10 cellular contexts compared by ENCODE assay signal in the genomic region with DNA sequence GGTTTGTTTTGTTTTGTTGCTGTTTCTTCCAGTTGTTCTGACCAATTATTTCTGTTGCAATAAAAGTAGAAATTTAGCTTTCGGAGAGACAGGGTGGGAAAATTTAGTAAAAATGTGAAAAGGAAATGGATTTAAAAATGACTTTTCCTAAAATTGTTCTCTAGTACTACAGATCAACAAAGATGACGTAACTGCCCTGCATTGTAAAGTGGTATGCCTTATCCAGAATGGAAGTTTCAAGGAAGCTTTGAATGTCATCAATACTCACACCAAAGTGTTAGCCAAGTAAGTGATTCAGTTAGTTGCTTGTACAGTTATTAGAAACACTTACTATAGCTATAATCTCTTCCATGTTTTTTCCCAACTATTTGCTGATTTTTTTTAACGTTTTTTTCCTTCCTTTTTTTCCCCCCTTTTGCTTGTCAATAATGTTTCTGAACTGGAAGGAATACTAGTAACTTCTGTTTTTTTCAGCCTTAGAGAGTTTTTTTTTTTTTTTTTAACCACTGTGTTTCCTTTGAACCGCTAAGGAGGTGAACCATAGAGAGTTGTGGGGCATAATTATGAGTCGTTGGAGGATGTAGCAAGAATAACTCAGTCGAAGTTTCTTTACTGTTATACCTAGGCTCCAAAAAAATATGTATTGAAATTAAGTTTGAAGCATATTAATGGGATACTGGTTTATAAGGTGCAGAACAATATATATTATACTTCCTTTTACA. TPM values are rescaled to one million over a fixed set of nuclear protein-coding genes. Genes with fewer than 3 reads are reported as not detected.
DNase-seq lines count a peak whose midpoint lies in the region; ATAC-seq, FAIRE-seq and TF ChIP-seq lines count a peak whose summit lies in the region.
"Had no signal": no experiment of that assay in that cellular context is flagged by ENCODE, and none has a peak within 500 bp of the region (broad histone marks: within the 10 kb centered on the region; RNA-seq: fewer than 3 reads in every experiment).

No MANE protein-coding gene starts in this region.

- H3K27me3 ChIP-seq in H9 (ENCODE audit: insufficient read depth, low read length) (no peaks in the 10 kb centered on the region), mammary epithelial cell (ENCODE audit: insufficient read depth, low read length) (no peaks in the 10 kb centered on the region)

- H3K18ac ChIP-seq in H9 (ENCODE audit: insufficient read length, low read depth, low read length), result no peak overlapping the region

- no peak for ATAC-seq in HG03378 (IDR thresholded peaks at IDR 0.05; ENCODE audit: unreplicated experiment)
- ATAC-seq: mucosa of descending colon had no signal

- CTCF ChIA-PET in mammary epithelial cell (lab: Charles Lee; ENCODE audit: low non-redundant PET), result no interaction called here

- H3K4me1 ChIP-seq in H9 (ENCODE audit: insufficient read depth, low read length) (no peaks in the 10 kb centered on the region), mammary epithelial cell (ENCODE audit: insufficient read depth, low read length) (peaks cover 10% of the 10 kb centered on the region)

- H3K9me3 Mint-ChIP-seq in H9, result peaks cover 0 to 4% of the 10 kb centered on the region in 2 experiments; a peak in 1 of 5 replicates
- no peaks in the 10 kb centered on the region for H3K9me3 Mint-ChIP-seq in neural crest cell

- H2BK15ac ChIP-seq in H9 (ENCODE audit: low read depth, low read length), result no peak overlapping the region

- no peak overlapping the region for H3K4me2 ChIP-seq in H9 (ENCODE audit: insufficient read depth, insufficient read length, low read length)
- peak overlapping the region; percentile 89 for H3K4me2 ChIP-seq in mammary epithelial cell (ENCODE audit: insufficient read depth, low read depth, low read length)

- peak overlapping the region; percentile 41 to 97 for H3K4me3 Mint-ChIP-seq in H9
- H3K4me3 Mint-ChIP-seq in neural crest cell, result peak overlapping the region; percentile 97

- H3K23ac ChIP-seq in H9 (ENCODE audit: insufficient read length, low read depth, low read length), result no peak overlapping the region

- dilution Hi-C loops in mammary epithelial cell (cut with HindIII; ENCODE audit: low sequenced_read_pairs), result no loop called here

- peaks cover 9% of the 10 kb centered on the region for H3K23me2 ChIP-seq in H9 (ENCODE audit: insufficient read length, low read depth, low read length, poor library complexity, severe bottlenecking)

- H3K36me3 Mint-ChIP-seq in H9 (ENCODE audit: insufficient read depth in 1 of 3, low read depth in 3 of 3) (peaks cover 23 to 51% (median 40%) of the 10 kb centered on the region in 3 experiments), neural crest cell (ENCODE audit: low read depth) (peaks cover 17% of the 10 kb centered on the region)

- H3K9ac ChIP-seq in H9 (ENCODE audit: extremely low read depth, insufficient read length, low read length), result no peak overlapping the region
- H3K9ac ChIP-seq in mammary epithelial cell (ENCODE audit: insufficient read depth, low read length), result no peak overlapping the region

- peaks cover 25% of the 10 kb centered on the region for H3K36me3 ChIP-seq in mammary epithelial cell (ENCODE audit: insufficient read depth, low read length)

- H2AK5ac ChIP-seq in H9 (ENCODE audit: insufficient read length, low read length), result no peak overlapping the region

- H3K79me2 ChIP-seq in H9 (ENCODE audit: insufficient read depth, low read length), result peaks cover 10% of the 10 kb centered on the region; the same call in 1 of the 2 replicates
- peaks cover 76% of the 10 kb centered on the region for H3K79me2 ChIP-seq in mammary epithelial cell (ENCODE audit: insufficient read depth, low read length)

- no peaks in the 10 kb centered on the region for H3K27me3 Mint-ChIP-seq in H9 (ENCODE audit: low read depth)
- no peaks in the 10 kb centered on the region for H3K27me3 Mint-ChIP-seq in neural crest cell (ENCODE audit: low read depth)

- H3K14ac ChIP-seq in H9 (ENCODE audit: insufficient read depth, low read length), result no peak overlapping the region

- H3K79me1 ChIP-seq in H9 (ENCODE audit: insufficient read depth, low read depth, low read length, poor library complexity, severe bottlenecking), result peaks cover 2% of the 10 kb centered on the region

- TF ChIP-seq CTCF in H9 (conservative IDR thresholded peaks at IDR 0.05) (no peak), mammary epithelial cell (conservative IDR thresholded peaks at IDR 0.05 in 1 of 2, IDR thresholded peaks at IDR 0.05 in 1 of 2; ENCODE audit: extremely low read depth in 1 of 2, insufficient read depth in 1 of 2, low read depth in 1 of 2, low read length in 2 of 2) (no peak), neural crest cell (conservative IDR thresholded peaks at IDR 0.05) (no peak)

- DNase-seq in H9, result no peak
- DNase-seq in MV-4-11 (lab: John Stamatoyannopoulos, UW), result peak; percentile 68
- DNase-seq in mammary epithelial cell, result no peak
- DNase-seq in neural crest cell (ENCODE audit: low read depth, low spot score), result no peak
- no peak for DNase-seq in HTR-8/SVneo (ENCODE audit: insufficient read length, low spot score)
- DNase-seq in DMS 273 (lab: John Stamatoyannopoulos, UW; ENCODE audit: unreplicated experiment), result no peak
- DNase-seq: erythroblast, mucosa of descending colon, NCI-H69 had no signal

- intact Hi-C loops in mammary epithelial cell (cut with micrococcal nuclease), result loop anchor here (2.0 to 5.0 kb wide), 2 partner anchors 42 to 83 kb away; a partner anchor contains a TSS

- H3K4me1 Mint-ChIP-seq in H9, result peaks cover 23 to 31% of the 10 kb centered on the region in 2 experiments
- peaks cover 49% of the 10 kb centered on the region for H3K4me1 Mint-ChIP-seq in neural crest cell

- H3K27ac ChIP-seq in H9 (ENCODE audit: insufficient read length, low read depth, low read length) (no peak overlapping the region), mammary epithelial cell (ENCODE audit: insufficient read depth, low read depth, low read length) (no peak overlapping the region)

- H4K91ac ChIP-seq in H9 (ENCODE audit: insufficient read length, low read depth, low read length), result no peak overlapping the region

- H2BK12ac ChIP-seq in H9 (ENCODE audit: insufficient read length, low read depth, low read length), result no peak overlapping the region

- H3K4ac ChIP-seq in H9 (ENCODE audit: low read depth, low read length), result no peak overlapping the region

- FAIRE-seq in HTR-8/SVneo (lab: Jason Lieb, UNC), result no peak

- in situ Hi-C loops in mammary epithelial cell (cut with MboI; ENCODE audit: low sequenced_read_pairs in 2 of 2), result loop anchor here in 1 of 2 donors (25.0 kb wide), 1 partner anchor 518 kb away; a partner anchor contains a TSS

- no peak overlapping the region for H2BK5ac ChIP-seq in H9 (ENCODE audit: insufficient read length, low read length)

- no peak overlapping the region for H2BK20ac ChIP-seq in H9 (ENCODE audit: low read depth, low read length, poor library complexity, severe bottlenecking)

- peak overlapping the region in 1 of 3 experiments; percentile 100 for H3K4me3 ChIP-seq in mammary epithelial cell (replicated peaks in 1 of 3; ENCODE audit: insufficient read depth in 1 of 3, low read depth in 2 of 3, low read length in 3 of 3)
- H3K4me3 ChIP-seq: mucosa of descending colon had no signal

- no CpG with 5 or more reads among the region's 6 CpGs for WGBS in H9 (ENCODE audit: extremely low coverage, insufficient read length, low lambda C conversion rate)
- WGBS in mammary epithelial cell (ENCODE audit: low coverage, missing lambda C conversion rate), result 86% methylated on average over 6 of the region's 6 CpGs

- H3K56ac ChIP-seq in H9 (ENCODE audit: insufficient read length, low read depth, low read length), result no peak overlapping the region

- TSS peak; percentile 2 for BruUV-seq in mammary epithelial cell (replicated peaks; lab: Mats Ljungman, UMichigan)

- H3T11ph ChIP-seq in H9 (ENCODE audit: low read length), result no peak overlapping the region

- H3K9me3 ChIP-seq in H9 (ENCODE audit: control insufficient read depth, low read depth, low read length) (no peaks in the 10 kb centered on the region), mammary epithelial cell (replicated peaks; ENCODE audit: insufficient read depth, low read length) (no peaks in the 10 kb centered on the region)
- H3K9me3 ChIP-seq: mucosa of descending colon had no signal

- no peak overlapping the region for H4K5ac ChIP-seq in H9 (ENCODE audit: insufficient read length, low read depth, low read length)

- H2AFZ ChIP-seq in H9 (ENCODE audit: low read length) (no peak overlapping the region), mammary epithelial cell (ENCODE audit: low read depth, low read length) (no peak overlapping the region)

- no peak overlapping the region; a peak in 1 of 7 replicates for H3K27ac Mint-ChIP-seq in H9
- peak overlapping the region; percentile 88 for H3K27ac Mint-ChIP-seq in neural crest cell (ENCODE audit: unreplicated experiment)

- H4K8ac ChIP-seq in H9 (replicated peaks; ENCODE audit: insufficient read length, low read depth, low read length), result no peak overlapping the region

- H4K20me1 ChIP-seq in H9 (ENCODE audit: control insufficient read depth, insufficient read depth, insufficient read length) (no peaks in the 10 kb centered on the region), mammary epithelial cell (ENCODE audit: insufficient read depth, low read length) (no peaks in the 10 kb centered on the region)

- no peak overlapping the region for H2BK120ac ChIP-seq in H9 (ENCODE audit: low read depth, low read length, poor library complexity, severe bottlenecking)

RNA-seq across cellular contexts. Expression of a gene that starts 2.2 kb away (rescaled TPM):
- total RNA-seq in H9 (2021) (140 and 141 TPM in 2 replicates), mammary epithelial cell (100 to 1,000 TPM in 1 of 2 donors, 10 to 100 TPM in 1; 91.2 to 190 TPM), neural crest cell (169 and 172 TPM in 2 replicates)
- 149 TPM for polyA plus RNA-seq in mammary epithelial cell
- polyA minus RNA-seq in mammary epithelial cell, result 183 TPM

RNA-seq across cellular contexts. Expression of a gene that starts 33.6 kb away (rescaled TPM):
- total RNA-seq in H9 (2021) (391 and 392 TPM in 2 replicates), mammary epithelial cell (100 to 1,000 TPM in 1 of 2 donors, 10 to 100 TPM in 1; 37.0 to 139 TPM), neural crest cell (279 and 286 TPM in 2 replicates)
- 144 TPM for polyA plus RNA-seq in mammary epithelial cell
- polyA minus RNA-seq in mammary epithelial cell, result 154 TPM

RNA-seq across cellular contexts. Expression of a gene that starts 34.2 kb away (rescaled TPM):
- 77.1 and 83.2 TPM in 2 replicates for total RNA-seq in H9 (2021)
- 10 to 100 TPM; 20.0 to 28.4 TPM for total RNA-seq in mammary epithelial cell
- 12.4 TPM for polyA plus RNA-seq in mammary epithelial cell
- 21.0 TPM for polyA minus RNA-seq in mammary epithelial cell
- 47.4 and 52.9 TPM in 2 replicates for total RNA-seq in neural crest cell

RNA-seq across cellular contexts. Expression of a gene that starts 35.9 kb away (rescaled TPM):
- total RNA-seq in H9 (2021), result 0.48 TPM in 1 of 2 replicates, not detected in the other
- under 1 TPM; 0.17 to 0.42 TPM for total RNA-seq in mammary epithelial cell
- polyA plus RNA-seq in mammary epithelial cell, result 0.57 TPM
- not detected for polyA minus RNA-seq in mammary epithelial cell
- 0.89 and 1.3 TPM in 2 replicates for total RNA-seq in neural crest cell
